Comparison of ENCODE assay signal across 23 cellular contexts in the genomic region with DNA sequence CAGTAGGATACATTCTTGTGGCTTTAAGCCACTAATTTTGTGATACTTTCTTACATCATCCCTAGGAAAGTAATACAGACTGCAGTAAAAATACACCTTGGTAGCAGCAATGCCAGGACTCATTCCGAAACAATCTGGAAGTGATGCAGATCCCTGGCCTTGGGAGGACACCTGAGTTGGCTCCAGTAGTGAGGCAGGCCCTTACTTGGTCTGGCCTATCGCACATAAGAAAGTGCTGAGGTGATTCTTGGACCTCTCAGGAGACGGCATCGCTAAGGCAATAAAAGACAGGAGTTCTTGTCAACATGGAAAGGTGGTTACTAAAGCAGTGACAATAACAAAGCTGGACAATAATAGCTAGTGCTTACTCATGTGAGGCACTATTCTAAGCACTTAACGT.
"Had no signal": no experiment of that assay in that cellular context is flagged by ENCODE, and none has a peak within 500 bp of the region (broad histone marks: within the 10 kb centered on the region; RNA-seq: fewer than 3 reads in every experiment).

No MANE protein-coding gene starts in this region.

- ATAC-seq: esophagus mucosa; gastrocnemius medialis; heart right ventricle; left lung; lower lobe of right lung; right cardiac atrium; stimulated activated naive CD8-positive, alpha-beta T cell treated with anti-CD3 and anti-CD28 coated beads, Interleukin-15, Interleukin-2, amounts not matched to agents 100 U/mL and 50 U/mL, for 24 hours had no signal

- H3K27me3 Mint-ChIP-seq: naive B cell, type B pancreatic cell had no signal

- FAIRE-seq: endothelial cell of umbilical vein had no signal

- H3K27me3 ChIP-seq: gastrocnemius medialis, left lung, suprapubic skin, thyroid gland, uterus had no signal

- H3K4me1 Mint-ChIP-seq: naive B cell, nephron had no signal

- H3K4me3 Mint-ChIP-seq: endodermal cell, naive B cell, nephron, type B pancreatic cell had no signal

- H3K27ac Mint-ChIP-seq: endodermal cell, naive B cell, nephron, type B pancreatic cell had no signal

- H3K79me2 ChIP-seq: parathyroid adenoma had no signal

- H3K4me3 ChIP-seq: coronary artery, gastrocnemius medialis, heart right ventricle, left lung, lower lobe of right lung, smooth muscle cell, suprapubic skin, thyroid gland, uterus had no signal

- H3K9ac ChIP-seq: parathyroid adenoma had no signal

- H3K4me2 ChIP-seq: smooth muscle cell had no signal

- DNase-seq: effector CD4-positive, alpha-beta T cell; endodermal cell; gastrocnemius medialis; heart right ventricle; hypothalamus; left lung; lower lobe of right lung; mesenchymal stem cell; midbrain; naive B cell; right cardiac atrium; stimulated activated CD4-positive, alpha-beta T cell treated with anti-CD3 and anti-CD28 coated beads, Interleukin-2, amount 100 ng/mL, for 48 hours; stimulated activated naive CD8-positive, alpha-beta T cell treated with anti-CD3 and anti-CD28 coated beads, Interleukin-15, Interleukin-2, amounts not matched to agents 100 U/mL and 50 U/mL, for 24 hours; thyroid gland; uterus had no signal

- H2AFZ ChIP-seq: parathyroid adenoma had no signal

- H3K4me1 ChIP-seq: gastrocnemius medialis, heart right ventricle, left lung, lower lobe of right lung, parathyroid adenoma, suprapubic skin, thyroid gland, uterus had no signal

- H3K9me3 Mint-ChIP-seq: endodermal cell, nephron, type B pancreatic cell had no signal

- H3K27ac ChIP-seq: coronary artery, gastrocnemius medialis, heart right ventricle, left lung, lower lobe of right lung, parathyroid adenoma, suprapubic skin, thyroid gland, uterus had no signal

- H3K36me3 Mint-ChIP-seq: naive B cell, type B pancreatic cell had no signal

- H3K36me3 ChIP-seq: gastrocnemius medialis, heart right ventricle, left lung, lower lobe of right lung, suprapubic skin, thyroid gland, uterus had no signal

- H3K9me3 ChIP-seq: gastrocnemius medialis, heart right ventricle, left lung, lower lobe of right lung, suprapubic skin, thyroid gland, uterus had no signal
